In the genomic region with DNA sequence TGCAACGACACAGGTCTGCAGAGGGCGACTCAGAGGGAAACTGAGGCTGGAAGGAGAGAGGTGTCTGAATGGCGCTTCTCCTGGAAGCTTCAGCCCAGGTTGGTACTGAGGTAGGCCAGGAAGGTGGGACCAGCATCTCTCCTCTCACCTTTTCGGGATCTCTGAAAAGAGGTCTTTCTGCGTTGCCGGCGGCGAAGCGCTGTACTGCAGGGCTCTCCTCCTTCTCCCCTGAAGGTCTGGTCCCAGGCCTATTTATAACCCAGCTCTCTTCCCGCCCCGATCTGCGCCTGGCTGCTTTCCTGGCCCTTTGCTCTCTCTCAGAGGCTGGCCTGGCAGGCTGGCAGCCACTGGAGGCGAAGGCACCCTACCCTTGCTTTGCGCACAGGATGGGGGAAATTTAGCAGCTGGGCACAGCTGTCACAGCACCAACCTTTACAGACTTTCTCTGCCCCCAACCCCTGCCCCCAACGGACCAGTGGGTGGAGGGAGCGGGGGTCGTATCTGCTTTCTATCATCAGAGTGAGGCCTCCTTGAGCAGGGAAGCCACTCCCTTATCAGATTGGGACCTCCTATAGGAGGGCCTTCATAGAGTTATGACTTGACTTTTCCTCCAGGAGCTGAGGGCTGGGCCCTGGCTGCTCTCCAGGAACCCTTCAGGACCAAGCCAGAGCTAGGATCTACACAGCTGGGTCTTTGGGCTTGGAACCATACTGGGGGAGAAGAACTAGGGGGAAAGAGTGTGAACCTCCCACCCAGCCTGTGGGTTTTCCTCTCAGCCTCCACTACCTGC, we compare ENCODE assay signal across 9 cellular contexts. TPM values are rescaled to one million over a fixed set of nuclear protein-coding genes. Genes with fewer than 3 reads are reported as not detected.
DNase-seq lines count a peak whose midpoint lies in the region; ATAC-seq and TF ChIP-seq lines count a peak whose summit lies in the region.
"Had no signal": no experiment of that assay in that cellular context is flagged by ENCODE, and none has a peak within 500 bp of the region (broad histone marks: within the 10 kb centered on the region; RNA-seq: fewer than 3 reads in every experiment).

No MANE protein-coding gene starts in this region.

- no peaks in the 10 kb centered on the region for H3K9me3 Mint-ChIP-seq in H9

- H4K5ac ChIP-seq in H9 (ENCODE audit: insufficient read length, low read depth, low read length): no peak overlapping the region

- H2BK120ac ChIP-seq in H9 (ENCODE audit: low read depth, low read length, poor library complexity, severe bottlenecking): no peak overlapping the region

- peaks cover 60% of the 10 kb centered on the region for H3K27me3 Mint-ChIP-seq in H9 (ENCODE audit: low read depth)

- no peak overlapping the region for H2BK20ac ChIP-seq in H9 (ENCODE audit: low read depth, low read length, poor library complexity, severe bottlenecking)

- peaks cover 14% of the 10 kb centered on the region for H3K4me1 ChIP-seq in H9 (ENCODE audit: insufficient read depth, low read length)
- peaks cover 36% of the 10 kb centered on the region for H3K4me1 ChIP-seq in iPS-20b (ENCODE audit: insufficient read depth, low read length)

- H3K4me2 ChIP-seq in H9 (ENCODE audit: insufficient read depth, insufficient read length, low read length): peak overlapping the region; percentile 84

- H3K27me3 ChIP-seq in H9 (ENCODE audit: insufficient read depth, low read length) (peaks cover 16% of the 10 kb centered on the region; the same call in 1 of the 2 replicates), brain microvascular endothelial cell (replicated peaks) (no peaks in the 10 kb centered on the region), iPS-20b (ENCODE audit: insufficient read depth, low read length) (peaks cover 40% of the 10 kb centered on the region)

- H3K4me1 Mint-ChIP-seq in H9: peaks cover 47% of the 10 kb centered on the region in 2 experiments

- no peak overlapping the region for H3K23ac ChIP-seq in H9 (ENCODE audit: insufficient read length, low read depth, low read length)

- no peaks in the 10 kb centered on the region for H3K79me1 ChIP-seq in H9 (ENCODE audit: insufficient read depth, low read depth, low read length, poor library complexity, severe bottlenecking)

- no peaks in the 10 kb centered on the region for H3K36me3 Mint-ChIP-seq in H9 (ENCODE audit: insufficient read depth in 1 of 3, low read depth in 3 of 3)
- H3K36me3 Mint-ChIP-seq: activated CD8-positive, alpha-beta memory T cell treated with anti-CD3 and anti-CD28 coated beads, Interleukin-2, amount 10 ng/mL, durations not matched to agents 7 days and 5 days had no signal

- no peak overlapping the region for H3K4ac ChIP-seq in H9 (ENCODE audit: low read depth, low read length)

- no peaks in the 10 kb centered on the region for H3K36me3 ChIP-seq in brain microvascular endothelial cell (replicated peaks)
- no peaks in the 10 kb centered on the region for H3K36me3 ChIP-seq in iPS-20b (ENCODE audit: insufficient read depth, low read depth, low read length)

- H2AK5ac ChIP-seq in H9 (ENCODE audit: insufficient read length, low read length): no peak overlapping the region

- no peaks in the 10 kb centered on the region for H3K79me2 ChIP-seq in H9 (ENCODE audit: insufficient read depth, low read length)

- in situ Hi-C loops in brain microvascular endothelial cell (cut with HindIII; ENCODE audit: low pct_ligation_motif_present, low sequenced_read_pairs): no loop called here

- H3T11ph ChIP-seq in H9 (ENCODE audit: low read length): no peak overlapping the region

- no CpG with 5 or more reads among the region's 17 CpGs for WGBS in H9 (ENCODE audit: extremely low coverage, insufficient read length, low lambda C conversion rate)

- H3K23me2 ChIP-seq in H9 (ENCODE audit: insufficient read length, low read depth, low read length, poor library complexity, severe bottlenecking): peaks cover 13% of the 10 kb centered on the region

- H3K56ac ChIP-seq in H9 (ENCODE audit: insufficient read length, low read depth, low read length): no peak overlapping the region

- intact Hi-C loops in sciatic nerve (cut with DNase I): no loop called here

- no peak overlapping the region for H2BK5ac ChIP-seq in H9 (ENCODE audit: insufficient read length, low read length)

- H3K4me3 ChIP-seq in brain microvascular endothelial cell (ENCODE audit: low read depth, low read length): peak overlapping the region; percentile 61
- peak overlapping the region; percentile 71 for H3K4me3 ChIP-seq in iPS-20b (ENCODE audit: low read length)

- no peak overlapping the region for H4K8ac ChIP-seq in H9 (replicated peaks; ENCODE audit: insufficient read length, low read depth, low read length)

- H3K14ac ChIP-seq in H9 (ENCODE audit: insufficient read depth, low read length): no peak overlapping the region; the same call in 1 of the 2 replicates

- H3K27ac Mint-ChIP-seq in H9: no peak overlapping the region
- H3K27ac Mint-ChIP-seq: activated CD8-positive, alpha-beta memory T cell treated with anti-CD3 and anti-CD28 coated beads, Interleukin-2, amount 10 ng/mL, durations not matched to agents 7 days and 5 days had no signal

- H3K9me3 ChIP-seq in H9 (ENCODE audit: control insufficient read depth, low read depth, low read length) (no peaks in the 10 kb centered on the region), iPS-20b (ENCODE audit: insufficient read depth, low read depth, low read length) (no peaks in the 10 kb centered on the region)

- no peak overlapping the region for H2AFZ ChIP-seq in H9 (ENCODE audit: low read length)

- no peak overlapping the region for H2BK15ac ChIP-seq in H9 (ENCODE audit: low read depth, low read length)

- TF ChIP-seq CTCF in H9 (conservative IDR thresholded peaks at IDR 0.05) (0 out of 3 replicates have a peak, but pooled peaks have one; percentile 26), brain microvascular endothelial cell (IDR thresholded peaks at IDR 0.05; ENCODE audit: low read depth, low read length, missing control alignments) (no peak)

- peak overlapping the region; percentile 64 to 77 for H3K4me3 Mint-ChIP-seq in H9
- H3K4me3 Mint-ChIP-seq: activated CD8-positive, alpha-beta memory T cell treated with anti-CD3 and anti-CD28 coated beads, Interleukin-2, amount 10 ng/mL, durations not matched to agents 7 days and 5 days had no signal

- H3K18ac ChIP-seq in H9 (ENCODE audit: insufficient read length, low read depth, low read length): no peak overlapping the region

- H4K91ac ChIP-seq in H9 (ENCODE audit: insufficient read length, low read depth, low read length): no peak overlapping the region

- ATAC-seq in sciatic nerve: peak; percentile 38
- no peak for ATAC-seq in HG02763 (IDR thresholded peaks at IDR 0.05; ENCODE audit: unreplicated experiment)

- no peak overlapping the region for H2BK12ac ChIP-seq in H9 (ENCODE audit: insufficient read length, low read depth, low read length)

- no peak overlapping the region for H3K27ac ChIP-seq in H9 (ENCODE audit: insufficient read length, low read depth, low read length)
- no peak overlapping the region for H3K27ac ChIP-seq in brain microvascular endothelial cell
- H3K27ac ChIP-seq in iPS-20b (ENCODE audit: low read length): no peak overlapping the region

- no peak overlapping the region for H3K9ac ChIP-seq in H9 (ENCODE audit: extremely low read depth, insufficient read length, low read length)
- H3K9ac ChIP-seq in iPS-20b (ENCODE audit: low read depth, low read length): peak overlapping the region; percentile 60; the same call in 1 of the 2 replicates

- DNase-seq in H9 (peak; percentile 61), brain microvascular endothelial cell (no peak), sciatic nerve (ENCODE audit: low spot score) (no peak), NCI-H1105 treated with DMSO at 0.1 percent for 48 hours (lab: John Stamatoyannopoulos, UW) (no peak), NCI-H69 (lab: John Stamatoyannopoulos, UW) (no peak), NCI-H2227 (lab: John Stamatoyannopoulos, UW; ENCODE audit: unreplicated experiment) (no peak)
- DNase-seq: activated CD8-positive, alpha-beta memory T cell treated with anti-CD3 and anti-CD28 coated beads, Interleukin-2, amount 10 ng/mL, durations not matched to agents 7 days and 5 days had no signal

- no peaks in the 10 kb centered on the region for H4K20me1 ChIP-seq in H9 (ENCODE audit: control insufficient read depth, insufficient read depth, insufficient read length)

RNA-seq across cellular contexts. Expression of a gene that starts 1.1 kb away (rescaled TPM):
- total RNA-seq in H9 (2021) (4.8 and 5.5 TPM in 2 replicates), sciatic nerve (21.8 TPM)
